ENCODE assay signal across 20 cellular contexts in the genomic region with DNA sequence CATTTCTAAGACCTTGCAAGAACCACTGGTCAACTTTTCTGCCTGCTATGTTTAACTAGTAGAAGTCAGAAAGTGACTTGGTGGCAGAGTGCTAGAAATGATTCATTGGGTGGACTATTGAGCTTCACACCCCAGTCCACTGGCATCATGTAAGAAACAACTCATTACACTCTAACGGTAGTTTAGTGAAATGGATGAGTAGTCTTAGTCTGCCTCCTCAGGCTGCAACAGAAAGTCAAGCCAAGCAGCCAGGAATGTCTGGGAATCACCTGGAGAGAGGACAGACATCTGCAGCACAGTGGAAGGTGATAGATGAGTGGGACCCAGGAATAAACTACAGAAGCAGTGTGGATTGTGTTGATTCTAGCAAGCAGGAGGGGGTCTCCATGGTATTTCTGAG.
"Had no signal": no experiment of that assay in that cellular context is flagged by ENCODE, and none has a peak within 500 bp of the region (broad histone marks: within the 10 kb centered on the region; RNA-seq: fewer than 3 reads in every experiment).

No MANE protein-coding gene starts in this region.

- H3K4me1 ChIP-seq: colonic mucosa, upper lobe of right lung had no signal

- H3K27ac Mint-ChIP-seq: activated CD4-positive, alpha-beta memory T cell treated with anti-CD3 and anti-CD28 coated beads for 36 hours; activated naive CD8-positive, alpha-beta T cell treated with anti-CD3 and anti-CD28 coated beads, Interleukin-2, amount 10 ng/mL, durations not matched to agents 7 days and 5 days; memory B cell; T-helper 17 cell had no signal

- H3K27ac ChIP-seq: colonic mucosa, dorsolateral prefrontal cortex, hepatocyte, sigmoid colon, upper lobe of right lung had no signal

- H3K27me3 ChIP-seq: colonic mucosa, dorsolateral prefrontal cortex, hepatocyte, sigmoid colon, upper lobe of right lung had no signal

- H3K9me3 ChIP-seq: colonic mucosa, sigmoid colon, upper lobe of right lung had no signal

- H3K27me3 Mint-ChIP-seq: activated CD4-positive, alpha-beta memory T cell treated with anti-CD3 and anti-CD28 coated beads for 36 hours; memory B cell; T-helper 17 cell had no signal

- H3K4me3 Mint-ChIP-seq: activated CD4-positive, alpha-beta memory T cell treated with anti-CD3 and anti-CD28 coated beads for 36 hours; activated naive CD8-positive, alpha-beta T cell treated with anti-CD3 and anti-CD28 coated beads, Interleukin-2, amount 10 ng/mL, durations not matched to agents 7 days and 5 days; memory B cell; neural crest cell; T-helper 17 cell had no signal

- H2AFZ ChIP-seq: hepatocyte had no signal

- DNase-seq: activated CD4-positive, alpha-beta memory T cell treated with anti-CD3 and anti-CD28 coated beads for 36 hours; activated CD4-positive, alpha-beta T cell treated with anti-CD3 and anti-CD28 coated beads for 48 hours; activated naive CD4-positive, alpha-beta T cell treated with Interleukin-2 at 50 U/mL for 16 hours; activated naive CD8-positive, alpha-beta T cell treated with anti-CD3 and anti-CD28 coated beads, Interleukin-2, amount 10 ng/mL, durations not matched to agents 7 days and 5 days; activated T-cell treated with anti-CD3 and anti-CD28 coated beads, Interleukin-2, amount 50 U/mL, for 48 hours; amniotic stem cell; colonic mucosa; dorsolateral prefrontal cortex; foreskin fibroblast; left cardiac atrium; posterior cingulate gyrus; sigmoid colon; stimulated activated CD4-positive, alpha-beta T cell treated with anti-CD3 and anti-CD28 coated beads, Interleukin-4, amount 100 ng/mL, for 1 hour; stimulated activated naive CD8-positive, alpha-beta T cell treated with anti-CD3 and anti-CD28 coated beads, Interleukin-15, Interleukin-2, amounts not matched to agents 100 U/mL and 50 U/mL, for 24 hours; SW 1271; T-helper 17 cell; upper lobe of right lung had no signal

- ATAC-seq: left cardiac atrium; stimulated activated naive CD8-positive, alpha-beta T cell treated with anti-CD3 and anti-CD28 coated beads, Interleukin-15, Interleukin-2, amounts not matched to agents 100 U/mL and 50 U/mL, for 24 hours; T-helper 17 cell; upper lobe of right lung had no signal

- H3K36me3 Mint-ChIP-seq: activated CD4-positive, alpha-beta memory T cell treated with anti-CD3 and anti-CD28 coated beads for 36 hours; activated naive CD8-positive, alpha-beta T cell treated with anti-CD3 and anti-CD28 coated beads, Interleukin-2, amount 10 ng/mL, durations not matched to agents 7 days and 5 days had no signal

- H3K4me1 Mint-ChIP-seq: activated naive CD8-positive, alpha-beta T cell treated with anti-CD3 and anti-CD28 coated beads, Interleukin-2, amount 10 ng/mL, durations not matched to agents 7 days and 5 days; T-helper 17 cell had no signal

- H3K4me3 ChIP-seq: colonic mucosa, dorsolateral prefrontal cortex, hepatocyte, sigmoid colon, upper lobe of right lung had no signal

- H3K4me2 ChIP-seq: hepatocyte had no signal
